Comparison of ENCODE assay signal across 8 cellular contexts in genomic region chr15:65981837-65982696, GRCh38.
DNase-seq lines count a peak whose midpoint lies in the region; ATAC-seq and TF ChIP-seq lines count a peak whose summit lies in the region.

No MANE protein-coding gene starts in this region.

- H2AK5ac ChIP-seq in mesenchymal stem cell (ENCODE audit: low read length, severe bottlenecking), result no peak overlapping the region

- no peak for TF ChIP-seq POLR2A in body of pancreas (IDR thresholded peaks at IDR 0.05)
- TF ChIP-seq POLR2A in ovary (IDR thresholded peaks at IDR 0.05), result no peak

- no peak for TF ChIP-seq EP300 in ovary (IDR thresholded peaks at IDR 0.05)

- DNase-seq in G401 (ENCODE audit: low spot score) (peak; percentile 64), T follicular helper cell (ENCODE audit: low read depth) (peak; percentile 42), body of pancreas (peak; percentile 34 to 65 (median 52)), mesenchymal stem cell (no peak), kidney glomerular epithelial cell (lab: John Stamatoyannopoulos, UW) (no peak), ovary (no peak)
- DNase-seq in stimulated activated CD8-positive, alpha-beta memory T cell treated with anti-CD3 and anti-CD28 coated beads, Interleukin-7, amount 100 ng/mL, for 24 hours (ENCODE audit: low read depth), result peak; percentile 22

- no peak overlapping the region for H2BK12ac ChIP-seq in mesenchymal stem cell (ENCODE audit: low read length in 2 of 2)

- no peaks in the 10 kb centered on the region for H3K36me3 ChIP-seq in body of pancreas (replicated peaks in 1 of 2; ENCODE audit: insufficient read depth in 1 of 2, low read depth in 2 of 2)
- H3K36me3 ChIP-seq in mesenchymal stem cell (ENCODE audit: control insufficient read depth in 1 of 2, insufficient read depth in 2 of 2, low read depth in 1 of 2, low read length in 2 of 2), result no peaks in the 10 kb centered on the region
- H3K36me3 ChIP-seq in ovary, result no peaks in the 10 kb centered on the region

- peak overlapping the region; percentile 30 for H3K4me2 ChIP-seq in mesenchymal stem cell (ENCODE audit: low read length, poor library complexity, severe bottlenecking)

- no peak overlapping the region for H2BK15ac ChIP-seq in mesenchymal stem cell (ENCODE audit: low read depth, poor library complexity, severe bottlenecking)

- H3K4me3 ChIP-seq in body of pancreas (no peak overlapping the region), mesenchymal stem cell (ENCODE audit: insufficient read depth in 1 of 2, low read depth in 1 of 2, low read length in 2 of 2) (no peak overlapping the region), ovary (no peak overlapping the region)

- no peak overlapping the region for H4K91ac ChIP-seq in mesenchymal stem cell (ENCODE audit: low read length)

- H3K4me1 ChIP-seq in body of pancreas, result peaks cover 10% of the 10 kb centered on the region
- peaks cover 11% of the 10 kb centered on the region for H3K4me1 ChIP-seq in mesenchymal stem cell (ENCODE audit: control insufficient read depth, insufficient read depth, low read depth, low read length)
- H3K4me1 ChIP-seq in ovary (ENCODE audit: insufficient read depth), result no peaks in the 10 kb centered on the region

- no peaks in the 10 kb centered on the region for H3K9me3 ChIP-seq in body of pancreas
- H3K9me3 ChIP-seq in mesenchymal stem cell (ENCODE audit: control insufficient read depth, low read length), result no peaks in the 10 kb centered on the region
- no peaks in the 10 kb centered on the region for H3K9me3 ChIP-seq in ovary

- H2AFZ ChIP-seq in mesenchymal stem cell (ENCODE audit: low read depth, low read length), result no peak overlapping the region

- peak overlapping the region in 1 of 2 experiments; percentile 37 for H3K23ac ChIP-seq in mesenchymal stem cell (ENCODE audit: low read length in 2 of 2)

- ATAC-seq in HG02981 (IDR thresholded peaks at IDR 0.05; ENCODE audit: unreplicated experiment) (peak; percentile 54), body of pancreas (peak; percentile 59)

- no peak overlapping the region for H3K14ac ChIP-seq in mesenchymal stem cell (ENCODE audit: low read length in 2 of 2)

- no peak overlapping the region for H3K18ac ChIP-seq in mesenchymal stem cell (ENCODE audit: low read depth in 1 of 2, low read length in 2 of 2)

- WGBS in body of pancreas, 2 donors, result 10 to 80% methylated on average over 1 to 41 of the region's 43 CpGs
- 7% methylated on average over 40 of the region's 43 CpGs for WGBS in mesenchymal stem cell
- WGBS in ovary, 3 donors, result 2 to 4% (median 3%) methylated on average over 32 to 43 of the region's 43 CpGs

- no peak overlapping the region for H3K4ac ChIP-seq in mesenchymal stem cell (ENCODE audit: low read depth in 1 of 2, low read length in 2 of 2)

- TF ChIP-seq CTCF in body of pancreas (IDR thresholded peaks at IDR 0.05), result peak in 2 of 7 experiments; percentile 12 to 13
- no peak for TF ChIP-seq CTCF in ovary (IDR thresholded peaks at IDR 0.05)

- no peaks in the 10 kb centered on the region for H3K79me1 ChIP-seq in mesenchymal stem cell (replicated peaks; ENCODE audit: low read length, poor library complexity, severe bottlenecking)

- no peak overlapping the region for H3K27ac ChIP-seq in body of pancreas
- H3K27ac ChIP-seq in mesenchymal stem cell (ENCODE audit: low read length, poor library complexity, severe bottlenecking), result no peak overlapping the region
- no peak overlapping the region for H3K27ac ChIP-seq in ovary

- H2BK5ac ChIP-seq in mesenchymal stem cell (ENCODE audit: low read depth, low read length, poor library complexity, severe bottlenecking), result no peak overlapping the region

- H4K8ac ChIP-seq in mesenchymal stem cell (ENCODE audit: low read length), result no peak overlapping the region

- intact Hi-C loops in body of pancreas (cut with DNase I) (no loop called here), ovary (cut with DNase I) (loop anchor here in 1 of 4 donors (10.0 kb wide), 1 partner anchor 303 kb away; no protein-coding TSS in a partner anchor)

- in situ Hi-C loops in G401 (cut with HindIII; ENCODE audit: low sequenced_read_pairs), result no loop called here

- H2BK120ac ChIP-seq in mesenchymal stem cell (ENCODE audit: low read depth, low read length), result no peak overlapping the region

- H3K27me3 ChIP-seq in body of pancreas (no peaks in the 10 kb centered on the region), mesenchymal stem cell (ENCODE audit: control insufficient read depth in 1 of 2, insufficient read depth in 1 of 2, low read length in 2 of 2) (peaks cover 42 to 56% of the 10 kb centered on the region in 2 experiments), ovary (no peaks in the 10 kb centered on the region)

- H3K9ac ChIP-seq in mesenchymal stem cell (ENCODE audit: low read length), result no peak overlapping the region

Comparison
In these comparisons a context has a peak if more than half of its experiments do, and no peak if none do; other contexts are left out.
1. DNase-seq: peak in G401 (single experiment), T follicular helper cell (single experiment), body of pancreas (4 of 4) and stimulated activated CD8-positive, alpha-beta memory T cell treated with anti-CD3 and anti-CD28 coated beads, Interleukin-7, amount 100 ng/mL, for 24 hours (single experiment); none in mesenchymal stem cell (single experiment), kidney glomerular epithelial cell (single experiment) and ovary (0 of 5).